In genomic region chr20:25470045-25470444, GRCh38 we compare ENCODE assay signal across 9 cellular contexts.
A peak's percentile ranks its signal among the peaks of the same experiment; 100 is the strongest.
DNase-seq lines count a peak whose midpoint lies in the region; ATAC-seq and TF ChIP-seq lines count a peak whose summit lies in the region.
"Had no signal": no experiment of that assay in that cellular context is flagged by ENCODE, and none has a peak within 500 bp of the region (broad histone marks: within the 10 kb centered on the region; RNA-seq: fewer than 3 reads in every experiment).

No MANE protein-coding gene starts in this region.

- peak; percentile 67 for ATAC-seq in HG02938 (IDR thresholded peaks at IDR 0.05; ENCODE audit: unreplicated experiment)
- no peak for ATAC-seq in omental fat pad (ENCODE audit: low FRiP score)

- H3K27ac Mint-ChIP-seq in brain: peak overlapping the region in 1 of 5 experiments; percentile 8
- no peak overlapping the region for H3K27ac Mint-ChIP-seq in osteocyte (ENCODE audit: unreplicated experiment)

- no peaks in the 10 kb centered on the region for H3K4me1 ChIP-seq in Peyer's patch

- H3K9me3 Mint-ChIP-seq in brain (no peaks in the 10 kb centered on the region), osteocyte (ENCODE audit: unreplicated experiment) (no peaks in the 10 kb centered on the region)
- H3K9me3 Mint-ChIP-seq: central memory CD8-positive, alpha-beta T cell had no signal

- peaks cover 0 to 22% (median 0%) of the 10 kb centered on the region in 3 donors for H3K36me3 ChIP-seq in Peyer's patch

- H3K27ac ChIP-seq in Peyer's patch: no peak overlapping the region

- DNase-seq in NCI-H345 (lab: John Stamatoyannopoulos, UW): peak; percentile 17
- DNase-seq in NCI-H345 treated with DMSO at 0.1 percent for 48 hours (lab: John Stamatoyannopoulos, UW; ENCODE audit: unreplicated experiment): no peak
- peak in 1 of 3 donors; percentile 65 for DNase-seq in Peyer's patch
- no peak for DNase-seq in osteocyte (ENCODE audit: extremely low spot score, unreplicated experiment)
- no peak for DNase-seq in omental fat pad (ENCODE audit: low spot score)
- no peak for DNase-seq in NCI-H128 (lab: John Stamatoyannopoulos, UW; ENCODE audit: unreplicated experiment)

- H3K4me3 ChIP-seq in Peyer's patch: no peak overlapping the region

- TF ChIP-seq POLR2A in Peyer's patch (IDR thresholded peaks at IDR 0.05): no peak

- H3K27me3 Mint-ChIP-seq in brain (no peaks in the 10 kb centered on the region), osteocyte (ENCODE audit: unreplicated experiment) (no peaks in the 10 kb centered on the region)

- H3K4me3 Mint-ChIP-seq in brain (no peak overlapping the region), osteocyte (ENCODE audit: unreplicated experiment) (no peak overlapping the region)
- H3K4me3 Mint-ChIP-seq: central memory CD8-positive, alpha-beta T cell had no signal

- peaks cover 75% of the 10 kb centered on the region for H3K36me3 Mint-ChIP-seq in brain
- H3K36me3 Mint-ChIP-seq in osteocyte (ENCODE audit: unreplicated experiment): peaks cover 23% of the 10 kb centered on the region

- TF ChIP-seq CTCF in Peyer's patch (IDR thresholded peaks at IDR 0.05) (peak in 4 of 6 experiments; percentile 31 to 63 (median 54)), brain (conservative IDR thresholded peaks at IDR 0.05) (peak; percentile 44 to 61), osteocyte (IDR thresholded peaks at IDR 0.05) (peak; percentile 59), omental fat pad (IDR thresholded peaks at IDR 0.05) (no peak)

- H3K9me3 ChIP-seq in Peyer's patch: no peaks in the 10 kb centered on the region

- no peaks in the 10 kb centered on the region for H3K27me3 ChIP-seq in Peyer's patch

- H3K4me1 Mint-ChIP-seq in brain (no peaks in the 10 kb centered on the region), osteocyte (ENCODE audit: unreplicated experiment) (no peaks in the 10 kb centered on the region)

Comparison
In these comparisons a context has a peak if more than half of its experiments do, and no peak if none do; other contexts are left out.
1. CTCF ChIP-seq: peak in Peyer's patch (4 of 6), brain (2 of 2) and osteocyte (single experiment); none in omental fat pad (0 of 3).